Comparison of ENCODE assay signal across 8 cellular contexts in genomic region chr11:117179048-117179999, GRCh38. TPM values are rescaled to one million over a fixed set of nuclear protein-coding genes. Genes with fewer than 3 reads are reported as not detected.
DNase-seq lines count a peak whose midpoint lies in the region; ATAC-seq and TF ChIP-seq lines count a peak whose summit lies in the region.

No MANE protein-coding gene starts in this region.

- no peak for TF ChIP-seq CTCF in mesothelial cell of epicardium (IDR thresholded peaks at IDR 0.05; ENCODE audit: unreplicated experiment)

- DNase-seq in Caki2 (ENCODE audit: low read depth) (peak; percentile 11), HuH-7.5 (ENCODE audit: low spot score) (peak; percentile 43), mesothelial cell of epicardium (ENCODE audit: low spot score in 2 of 2, unreplicated experiment in 2 of 2) (no peak), NCI-H510A treated with DMSO at 0.1 percent for 48 hours (lab: John Stamatoyannopoulos, UW) (no peak)
- DNase-seq in activated CD4-positive, alpha-beta T cell treated with anti-CD3 and anti-CD28 coated beads for 36 hours = peak; percentile 66
- DNase-seq in effector CD8-positive, alpha-beta T cell (lab: John Stamatoyannopoulos, UW) = peak; percentile 21

- CTCF ChIA-PET in activated CD4-positive, alpha-beta T cell treated with anti-CD3 and anti-CD28 coated beads for 36 hours (lab: Charles Lee) = interaction anchor here (0.7 to 5.8 kb wide), 16 partner anchors 8 to 596 kb away, joined by 3 to 64 read pairs (median 5); partner anchors contain the start of genes PAFAH1B2 and PCSK7

- peak; percentile 21 for ATAC-seq in GM21381 (IDR thresholded peaks at IDR 0.05; ENCODE audit: unreplicated experiment)
- peak; percentile 19 for ATAC-seq in activated CD4-positive, alpha-beta T cell treated with anti-CD3 and anti-CD28 coated beads for 36 hours

- POLR2A ChIA-PET in activated CD4-positive, alpha-beta T cell treated with anti-CD3 and anti-CD28 coated beads for 36 hours (lab: Charles Lee) = interaction anchor here (0.6 to 1.6 kb wide), 5 partner anchors 7 to 52 kb away, joined by 3 to 7 read pairs (median 4); partner anchors contain the start of gene PCSK7

- in situ Hi-C loops in Caki2 (cut with HindIII; ENCODE audit: low pct_unique_long_range_greater_than_20kb, low sequenced_read_pairs) = no loop called here

- H3K27ac Mint-ChIP-seq in activated CD4-positive, alpha-beta T cell treated with anti-CD3 and anti-CD28 coated beads for 36 hours = peak overlapping the region; percentile 72
- H3K27ac Mint-ChIP-seq in mesothelial cell of epicardium = peak overlapping the region; percentile 82
- H3K27ac Mint-ChIP-seq in stimulated activated naive CD8-positive, alpha-beta T cell treated with anti-CD3 and anti-CD28 coated beads, Interleukin-15, Interleukin-2, amounts not matched to agents 100 ng/mL and 50 ng/mL, for 24 hours = peak overlapping the region; percentile 81

- peaks cover 26% of the 10 kb centered on the region for H3K4me1 Mint-ChIP-seq in activated CD4-positive, alpha-beta T cell treated with anti-CD3 and anti-CD28 coated beads for 36 hours
- H3K4me1 Mint-ChIP-seq in mesothelial cell of epicardium = peaks cover 39% of the 10 kb centered on the region
- peaks cover 30% of the 10 kb centered on the region for H3K4me1 Mint-ChIP-seq in stimulated activated naive CD8-positive, alpha-beta T cell treated with anti-CD3 and anti-CD28 coated beads, Interleukin-15, Interleukin-2, amounts not matched to agents 100 ng/mL and 50 ng/mL, for 24 hours (ENCODE audit: low read depth)

- intact Hi-C loops in activated CD4-positive, alpha-beta T cell treated with anti-CD3 and anti-CD28 coated beads for 36 hours (cut with DNase I, micrococcal nuclease) = loop anchor here in 1 of 2 experiments (10.0 kb wide), 1 partner anchor 145 kb away; the partner anchor contains the start of gene CEP164

- H3K27me3 Mint-ChIP-seq in activated CD4-positive, alpha-beta T cell treated with anti-CD3 and anti-CD28 coated beads for 36 hours = no peaks in the 10 kb centered on the region
- H3K27me3 Mint-ChIP-seq in mesothelial cell of epicardium (ENCODE audit: low read depth) = no peaks in the 10 kb centered on the region
- no peaks in the 10 kb centered on the region for H3K27me3 Mint-ChIP-seq in stimulated activated naive CD8-positive, alpha-beta T cell treated with anti-CD3 and anti-CD28 coated beads, Interleukin-15, Interleukin-2, amounts not matched to agents 100 ng/mL and 50 ng/mL, for 24 hours

- H3K4me3 Mint-ChIP-seq in activated CD4-positive, alpha-beta T cell treated with anti-CD3 and anti-CD28 coated beads for 36 hours = peak overlapping the region; percentile 87
- peak overlapping the region; percentile 91 for H3K4me3 Mint-ChIP-seq in mesothelial cell of epicardium
- H3K4me3 Mint-ChIP-seq in stimulated activated naive CD8-positive, alpha-beta T cell treated with anti-CD3 and anti-CD28 coated beads, Interleukin-15, Interleukin-2, amounts not matched to agents 100 ng/mL and 50 ng/mL, for 24 hours = peak overlapping the region; percentile 87

- H3K9me3 Mint-ChIP-seq in activated CD4-positive, alpha-beta T cell treated with anti-CD3 and anti-CD28 coated beads for 36 hours (ENCODE audit: low read depth) = no peaks in the 10 kb centered on the region
- H3K9me3 Mint-ChIP-seq in mesothelial cell of epicardium = no peaks in the 10 kb centered on the region
- H3K9me3 Mint-ChIP-seq in stimulated activated naive CD8-positive, alpha-beta T cell treated with anti-CD3 and anti-CD28 coated beads, Interleukin-15, Interleukin-2, amounts not matched to agents 100 ng/mL and 50 ng/mL, for 24 hours = no peaks in the 10 kb centered on the region

- H3K36me3 Mint-ChIP-seq in activated CD4-positive, alpha-beta T cell treated with anti-CD3 and anti-CD28 coated beads for 36 hours (ENCODE audit: low read depth) = peaks cover 2% of the 10 kb centered on the region
- H3K36me3 Mint-ChIP-seq in mesothelial cell of epicardium = peaks cover 3% of the 10 kb centered on the region
- no peaks in the 10 kb centered on the region for H3K36me3 Mint-ChIP-seq in stimulated activated naive CD8-positive, alpha-beta T cell treated with anti-CD3 and anti-CD28 coated beads, Interleukin-15, Interleukin-2, amounts not matched to agents 100 ng/mL and 50 ng/mL, for 24 hours (ENCODE audit: low read depth)

RNA-seq across cellular contexts. Expression of gene SIDT2, which starts 0.8 kb away (rescaled TPM):
- total RNA-seq in Caki2 (2014; rRNA removed; shearing (Covaris generic); ENCODE audit: low replicate concordance) = 11.8 and 24.1 TPM in 2 replicates
- total RNA-seq in activated CD4-positive, alpha-beta T cell treated with anti-CD3 and anti-CD28 coated beads for 36 hours = 10 to 100 TPM; 21.5 to 23.7 TPM
- total RNA-seq in mesothelial cell of epicardium = 37.6 to 41.7 TPM (median 39.4 TPM) in 3 replicates

RNA-seq across cellular contexts. Expression of gene TAGLN, which starts 19.8 kb away (rescaled TPM):
- total RNA-seq in Caki2 (2014; rRNA removed; shearing (Covaris generic); ENCODE audit: low replicate concordance) = 0.54 and 0.72 TPM in 2 replicates
- total RNA-seq in activated CD4-positive, alpha-beta T cell treated with anti-CD3 and anti-CD28 coated beads for 36 hours = 1 to 10 TPM; 1.6 to 2.0 TPM
- total RNA-seq in mesothelial cell of epicardium = 192 to 206 TPM (median 197 TPM) in 3 replicates

RNA-seq across cellular contexts. Expression of gene PAFAH1B2, which starts 35.2 kb away (rescaled TPM):
- 74.9 and 82.8 TPM in 2 replicates for total RNA-seq in Caki2 (2014; rRNA removed; shearing (Covaris generic); ENCODE audit: low replicate concordance)
- total RNA-seq in activated CD4-positive, alpha-beta T cell treated with anti-CD3 and anti-CD28 coated beads for 36 hours = 10 to 100 TPM; 44.8 to 57.5 TPM
- total RNA-seq in mesothelial cell of epicardium = 95.0 to 98.6 TPM (median 97.3 TPM) in 3 replicates

RNA-seq across cellular contexts. Expression of gene PCSK7, which starts 52.5 kb away (rescaled TPM):
- total RNA-seq in Caki2 (2014; rRNA removed; shearing (Covaris generic); ENCODE audit: low replicate concordance) = 10.5 and 26.7 TPM in 2 replicates
- total RNA-seq in activated CD4-positive, alpha-beta T cell treated with anti-CD3 and anti-CD28 coated beads for 36 hours = 10 to 100 TPM; 95.0 to 96.2 TPM
- total RNA-seq in mesothelial cell of epicardium = 57.0 to 66.0 TPM (median 64.4 TPM) in 3 replicates

RNA-seq across cellular contexts. Expression of gene RNF214, which starts 53.1 kb away (rescaled TPM):
- 1.7 and 4.0 TPM in 2 replicates for total RNA-seq in Caki2 (2014; rRNA removed; shearing (Covaris generic); ENCODE audit: low replicate concordance)
- 10 to 100 TPM; 19.3 to 24.6 TPM for total RNA-seq in activated CD4-positive, alpha-beta T cell treated with anti-CD3 and anti-CD28 coated beads for 36 hours
- total RNA-seq in mesothelial cell of epicardium = 39.5 to 44.8 TPM (median 39.9 TPM) in 3 replicates

Comparison
In these comparisons a context has a peak if more than half of its experiments do, and no peak if none do; other contexts are left out.
1. DNase-seq: peak in Caki2 (single experiment), HuH-7.5 (single experiment), activated CD4-positive, alpha-beta T cell treated with anti-CD3 and anti-CD28 coated beads for 36 hours (single experiment) and effector CD8-positive, alpha-beta T cell (single experiment); none in mesothelial cell of epicardium (0 of 2) and NCI-H510A treated with DMSO at 0.1 percent for 48 hours (single experiment).
2. RNA of gene TAGLN, which starts 19.8 kb away (total RNA-seq): 192 to 206 TPM in mesothelial cell of epicardium; 1.6 to 2.0 TPM in activated CD4-positive, alpha-beta T cell treated with anti-CD3 and anti-CD28 coated beads for 36 hours and 0.54 to 0.72 TPM in Caki2; every median in the first group is over 10 times any median in the second.
3. Peak in every context shown above with its lines, with median percentiles within 50 percentile points of each other: H3K27ac Mint-ChIP-seq and H3K4me3 Mint-ChIP-seq.